In genomic region chr17:39144414-39144813, GRCh38 we compare ENCODE assay signal across 8 cellular contexts. TPM values are rescaled to one million over a fixed set of nuclear protein-coding genes. Genes with fewer than 3 reads are reported as not detected.
DNase-seq lines count a peak whose midpoint lies in the region; ATAC-seq and TF ChIP-seq lines count a peak whose summit lies in the region.

No MANE protein-coding gene starts in this region.

- H3K27me3 ChIP-seq in esophagus squamous epithelium (no peaks in the 10 kb centered on the region), WERI-Rb-1 (ENCODE audit: insufficient read depth, low read depth, severe bottlenecking) (no peaks in the 10 kb centered on the region)
- H3K27me3 ChIP-seq in CD4-positive, alpha-beta memory T cell (ENCODE audit: insufficient read depth, low read length): no peaks in the 10 kb centered on the region

- 30 to 35% methylated on average over 5 to 9 of the region's 9 CpGs for WGBS in esophagus squamous epithelium, 2 donors

- H3K4me1 Mint-ChIP-seq in CD4-positive, alpha-beta memory T cell: peaks cover 5 to 15% (median 5%) of the 10 kb centered on the region in 4 donors

- TF ChIP-seq POLR2A in esophagus squamous epithelium (IDR thresholded peaks at IDR 0.05): no peak
- TF ChIP-seq POLR2A in GM18505 (IDR thresholded peaks at IDR 0.05; ENCODE audit: borderline replicate concordance, extremely low read depth, insufficient read depth, insufficient read length): no peak

- H3K9me3 ChIP-seq in esophagus squamous epithelium: no peaks in the 10 kb centered on the region
- no peaks in the 10 kb centered on the region for H3K9me3 ChIP-seq in CD4-positive, alpha-beta memory T cell (ENCODE audit: control insufficient read depth in 1 of 2, low read length in 2 of 2)
- H3K9me3 ChIP-seq in WERI-Rb-1 (ENCODE audit: severe bottlenecking): peaks cover 4% of the 10 kb centered on the region

- no peak overlapping the region for H3K27ac Mint-ChIP-seq in CD4-positive, alpha-beta memory T cell

- H3K27ac ChIP-seq in esophagus squamous epithelium (peak overlapping the region; percentile 33 to 82 (median 70)), WERI-Rb-1 (no peak overlapping the region)
- no peak overlapping the region for H3K27ac ChIP-seq in CD4-positive, alpha-beta memory T cell (ENCODE audit: low read depth, low read length)

- no peak for TF ChIP-seq CTCF in esophagus squamous epithelium (IDR thresholded peaks at IDR 0.05)
- TF ChIP-seq CTCF in WERI-Rb-1 (IDR thresholded peaks at IDR 0.05; ENCODE audit: low read depth, low read length): no peak

- H3K36me3 ChIP-seq in esophagus squamous epithelium (no peaks in the 10 kb centered on the region), WERI-Rb-1 (no peaks in the 10 kb centered on the region)
- H3K36me3 ChIP-seq in CD4-positive, alpha-beta memory T cell (ENCODE audit: insufficient read depth, low read length): no peaks in the 10 kb centered on the region

- DNase-seq in DMS79 (lab: John Stamatoyannopoulos, UW) (peak; percentile 94), NCI-H446 treated with DMSO at 0.1 percent for 48 hours (lab: John Stamatoyannopoulos, UW) (peak; percentile 90), esophagus squamous epithelium (lab: John Stamatoyannopoulos, UW) (peak; percentile 30), posterior vena cava (ENCODE audit: low spot score) (peak; percentile 96), WERI-Rb-1 (no peak)
- no peak for DNase-seq in CD4-positive, alpha-beta memory T cell

- peaks cover 0 to 3% (median 0%) of the 10 kb centered on the region in 8 donors for H3K9me3 Mint-ChIP-seq in CD4-positive, alpha-beta memory T cell

- H3K4me1 ChIP-seq in esophagus squamous epithelium: peaks cover 17 to 37% (median 18%) of the 10 kb centered on the region in 3 donors
- H3K4me1 ChIP-seq in CD4-positive, alpha-beta memory T cell (ENCODE audit: insufficient read depth, low read length): no peaks in the 10 kb centered on the region

- no peak overlapping the region for H3K4me3 Mint-ChIP-seq in CD4-positive, alpha-beta memory T cell

- intact Hi-C loops in esophagus squamous epithelium (cut with DNase I): no loop called here
- intact Hi-C loops in posterior vena cava (cut with DNase I): no loop called here
- intact Hi-C loops in CD4-positive, alpha-beta memory T cell (cut with micrococcal nuclease): no loop called here

- CTCF ChIA-PET in CD4-positive, alpha-beta memory T cell (lab: Charles Lee; ENCODE audit: partially characterized antibody): interaction anchor here (1.1 to 3.3 kb wide), 5 partner anchors 9 to 163 kb away, joined by 3 to 15 read pairs (median 10); no protein-coding TSS in a partner anchor

- no peak for ATAC-seq in GM18505 (IDR thresholded peaks at IDR 0.05; ENCODE audit: unreplicated experiment)
- ATAC-seq in GM21526 (IDR thresholded peaks at IDR 0.05; ENCODE audit: low FRiP score, unreplicated experiment): no peak

- H3K36me3 Mint-ChIP-seq in CD4-positive, alpha-beta memory T cell: no peaks in the 10 kb centered on the region

- H3K27me3 Mint-ChIP-seq in CD4-positive, alpha-beta memory T cell: no peaks in the 10 kb centered on the region

- POLR2A ChIA-PET in CD4-positive, alpha-beta memory T cell (lab: Charles Lee; ENCODE audit: partially characterized antibody): no interaction called here

- H3K4me3 ChIP-seq in esophagus squamous epithelium (no peak overlapping the region), WERI-Rb-1 (ENCODE audit: low read depth, low read length) (no peak overlapping the region)
- H3K4me3 ChIP-seq in CD4-positive, alpha-beta memory T cell (ENCODE audit: low read length in 2 of 2): no peak overlapping the region

RNA-seq across cellular contexts. Expression of gene PLXDC1, which starts 7.0 kb away (rescaled TPM):
- total RNA-seq in esophagus squamous epithelium (1 to 10 TPM; 1.2 to 7.2 (median 4.6) TPM), posterior vena cava (10 to 100 TPM; 16.0 to 27.2 TPM)
- 10 to 100 TPM; 15.8 to 16.4 TPM for total RNA-seq in CD4-positive, alpha-beta memory T cell
- polyA plus RNA-seq in CD4-positive, alpha-beta memory T cell: 1 to 10 TPM; 2.5 to 4.5 TPM

RNA-seq across cellular contexts. Expression of gene ARL5C, which starts 21.5 kb away (rescaled TPM):
- total RNA-seq in esophagus squamous epithelium (not detected), posterior vena cava (not detected)
- not detected for total RNA-seq in CD4-positive, alpha-beta memory T cell
- polyA plus RNA-seq in CD4-positive, alpha-beta memory T cell: not detected

RNA-seq across cellular contexts. Expression of gene CACNB1, which starts 53.1 kb away (rescaled TPM):
- total RNA-seq in esophagus squamous epithelium: 1 to 10 TPM in 2 of 4 donors, under 1 TPM in 2; 0.53 to 3.6 (median 0.99) TPM
- total RNA-seq in posterior vena cava: 10 to 100 TPM in 1 of 2 donors, 1 to 10 TPM in 1; 8.8 to 11.3 TPM
- total RNA-seq in CD4-positive, alpha-beta memory T cell: 10 to 100 TPM; 22.2 to 25.7 TPM
- polyA plus RNA-seq in CD4-positive, alpha-beta memory T cell: 1 to 10 TPM in 1 of 2 donors, under 1 TPM in 1; 0.20 to 2.0 TPM

RNA-seq across cellular contexts. Expression of gene RPL19, which starts 55.7 kb away (rescaled TPM):
- total RNA-seq in esophagus squamous epithelium (1,000 to 10,000 TPM; 1,949 to 3,028 (median 2,392) TPM), posterior vena cava (1,000 to 10,000 TPM; 1,084 to 1,135 TPM)
- 1,000 to 10,000 TPM; 3,210 to 3,299 TPM for total RNA-seq in CD4-positive, alpha-beta memory T cell
- polyA plus RNA-seq in CD4-positive, alpha-beta memory T cell: 1,000 to 10,000 TPM; 2,224 to 3,294 TPM

Comparison
In these comparisons a context has a peak if more than half of its experiments do, and no peak if none do; other contexts are left out.
1. DNase-seq: peak in DMS79 (single experiment), NCI-H446 treated with DMSO at 0.1 percent for 48 hours (single experiment), esophagus squamous epithelium (single experiment) and posterior vena cava (single experiment); none in CD4-positive, alpha-beta memory T cell (0 of 5) and WERI-Rb-1 (single experiment).
2. H3K27ac ChIP-seq: peak in esophagus squamous epithelium (4 of 4); none in CD4-positive, alpha-beta memory T cell (single experiment) and WERI-Rb-1 (single experiment).